Comparison of ENCODE assay signal across 8 cellular contexts in genomic region chr19:5968431-5969373, GRCh38. TPM values are rescaled to one million over a fixed set of nuclear protein-coding genes. Genes with fewer than 3 reads are reported as not detected.
DNase-seq lines count a peak whose midpoint lies in the region; ATAC-seq and TF ChIP-seq lines count a peak whose summit lies in the region.

No MANE protein-coding gene starts in this region.

- no peaks in the 10 kb centered on the region for H3K27me3 Mint-ChIP-seq in T-cell

- no peak for TF ChIP-seq CTCF in foreskin keratinocyte (conservative IDR thresholded peaks at IDR 0.05)

- H3K4me1 ChIP-seq in foreskin keratinocyte: peaks cover 22% of the 10 kb centered on the region

- H3K27ac ChIP-seq in foreskin keratinocyte: no peak overlapping the region

- ATAC-seq in T-cell (replicated peaks in 1 of 4) (peak in 2 of 4 experiments; percentile 13 to 14), foreskin keratinocyte (peak; percentile 68), sciatic nerve (peak; percentile 24), GM21423 (IDR thresholded peaks at IDR 0.05; ENCODE audit: unreplicated experiment) (no peak), HG03432 (IDR thresholded peaks at IDR 0.05; ENCODE audit: unreplicated experiment) (no peak)

- peaks cover 14% of the 10 kb centered on the region for H3K36me3 Mint-ChIP-seq in T-cell

- H3K36me3 ChIP-seq in H7 (replicated peaks; ENCODE audit: control insufficient read depth, insufficient read depth, low read length): peaks cover under 1% of the 10 kb centered on the region; the same call in 1 of the 2 replicates

- intact Hi-C loops in sciatic nerve (cut with DNase I): no loop called here

- no peaks in the 10 kb centered on the region for H3K9me3 Mint-ChIP-seq in T-cell

- H3K27me3 ChIP-seq in H7 (ENCODE audit: control insufficient read depth, insufficient read depth, low read length) (no peaks in the 10 kb centered on the region), foreskin keratinocyte (no peaks in the 10 kb centered on the region)

- peak overlapping the region; percentile 76 to 89 for H3K27ac Mint-ChIP-seq in T-cell

- peaks cover 84 to 93% (median 90%) of the 10 kb centered on the region in 3 donors for H3K4me1 Mint-ChIP-seq in T-cell

- CTCF ChIA-PET in T-cell (lab: Charles Lee): interaction anchor here (0.6 to 2.7 kb wide), 11 partner anchors 9 to 1555 kb away, joined by 3 to 19 read pairs (median 4); partner anchors contain the start of genes RANBP3 (in 1 of the 2) and VMAC (in 1 of the 2)

- peak overlapping the region in 1 of 3 donors; percentile 65 for H3K4me3 Mint-ChIP-seq in T-cell

- POLR2A ChIA-PET in T-cell (lab: Charles Lee): no interaction called here

- DNase-seq in H7 (peak; percentile 58), T-cell (no peak), foreskin keratinocyte (peak; percentile 63 to 95), sciatic nerve (ENCODE audit: low spot score) (no peak), NCI-H226 (no peak), UCSD-AML1 (lab: John Stamatoyannopoulos, UW; ENCODE audit: unreplicated experiment) (no peak)

- H3K4me3 ChIP-seq in H7 (ENCODE audit: insufficient read depth, low read depth, low read length): no peak overlapping the region

RNA-seq across cellular contexts. Expression of gene RANBP3, which starts 9.2 kb away (rescaled TPM):
- 73.7 and 79.7 TPM in 2 replicates for total RNA-seq in H7 (2014; rRNA removed; shearing (Covaris generic))
- total RNA-seq in T-cell: 100 to 1,000 TPM in 2 of 5 donors, 10 to 100 TPM in 3; 90.2 to 101 (median 98.3) TPM
- total RNA-seq in foreskin keratinocyte: 54.7 and 56.3 TPM in 2 replicates
- 47.2 and 53.1 TPM in 2 replicates for polyA plus RNA-seq in foreskin keratinocyte
- 76.3 TPM for total RNA-seq in sciatic nerve

RNA-seq across cellular contexts. Expression of gene CAPS, which starts 54.6 kb away (rescaled TPM):
- total RNA-seq in H7 (2014; rRNA removed; shearing (Covaris generic)): 2.2 and 2.7 TPM in 2 replicates
- 10 to 100 TPM; 43.3 to 74.8 (median 69.8) TPM for total RNA-seq in T-cell
- total RNA-seq in foreskin keratinocyte: 1.4 and 2.6 TPM in 2 replicates
- polyA plus RNA-seq in foreskin keratinocyte: 1.4 and 2.9 TPM in 2 replicates
- 80.2 TPM for total RNA-seq in sciatic nerve

Comparison
In these comparisons a context has a peak if more than half of its experiments do, and no peak if none do; other contexts are left out.
1. DNase-seq: peak in H7 (single experiment) and foreskin keratinocyte (2 of 2); none in T-cell (0 of 34), sciatic nerve (single experiment), NCI-H226 (single experiment) and UCSD-AML1 (single experiment).
2. ATAC-seq: peak in foreskin keratinocyte (single experiment) and sciatic nerve (single experiment); none in GM21423 (single experiment) and HG03432 (single experiment).
3. RNA of gene CAPS, which starts 54.6 kb away (total RNA-seq): 80.2 TPM in sciatic nerve (single experiment) and 43.3 to 74.8 TPM in T-cell; 2.2 to 2.7 TPM in H7 and 1.4 to 2.6 TPM in foreskin keratinocyte; every median in the first group is over 10 times any median in the second.